Comparison of ENCODE assay signal across 23 cellular contexts in genomic region chr3:185721970-185722369, GRCh38.
"Had no signal": no experiment of that assay in that cellular context is flagged by ENCODE, and none has a peak within 500 bp of the region (broad histone marks: within the 10 kb centered on the region; RNA-seq: fewer than 3 reads in every experiment).

No MANE protein-coding gene starts in this region.

- H3K4me1 ChIP-seq: gastrocnemius medialis, parathyroid adenoma, prostate gland, right atrium auricular region, sigmoid colon, uterus had no signal

- H3K4me2 ChIP-seq: neural progenitor cell had no signal

- H3K36me3 ChIP-seq: gastrocnemius medialis, left lung, lower lobe of right lung, neural progenitor cell, prostate gland, right atrium auricular region, sigmoid colon, spleen, thoracic aorta, tibial nerve, upper lobe of right lung, uterus had no signal

- ATAC-seq: effector memory CD8-positive, alpha-beta T cell; gastrocnemius medialis; left cardiac atrium; left lung; lower lobe of right lung; natural killer cell; stimulated activated naive B cell treated with anti-CD40 and anti-IgM and Interleukin-4, amounts not matched to agents 10 μg/mL and 1 μg/mL and 100 μg/mL, for 72 hours; upper lobe of right lung had no signal

- H3K27ac Mint-ChIP-seq: effector memory CD8-positive, alpha-beta T cell; memory B cell; natural killer cell; neural progenitor cell; stimulated activated naive B cell treated with anti-CD40 and anti-IgM and Interleukin-4, amounts not matched to agents 10 μg/mL and 1 μg/mL and 100 μg/mL, for 72 hours; stimulated activated naive CD8-positive, alpha-beta T cell treated with anti-CD3 and anti-CD28 coated beads, Interleukin-15, Interleukin-2, amounts not matched to agents 100 ng/mL and 50 ng/mL, for 24 hours had no signal

- H3K9me3 ChIP-seq: gastrocnemius medialis, left lung, lower lobe of right lung, prostate gland, right atrium auricular region, sigmoid colon, spleen, thoracic aorta, tibial nerve, upper lobe of right lung, uterus had no signal

- H3K4me3 ChIP-seq: gastrocnemius medialis, left lung, lower lobe of right lung, neural progenitor cell, prostate gland, right atrium auricular region, sigmoid colon, spleen, thoracic aorta, tibial nerve, upper lobe of right lung, uterus had no signal

- DNase-seq: cortex of kidney; effector memory CD8-positive, alpha-beta T cell; gastrocnemius medialis; head of caudate nucleus; left cardiac atrium; left lung; lower lobe of right lung; natural killer cell; sigmoid colon; spleen; stimulated activated CD4-positive, alpha-beta T cell treated with anti-CD3 and anti-CD28 coated beads, Interleukin-2, amount 100 ng/mL, for 48 hours; stimulated activated naive B cell treated with anti-CD40 and anti-IgM and Interleukin-4, amounts not matched to agents 10 μg/mL and 1 μg/mL and 100 μg/mL, for 72 hours; upper lobe of right lung; uterus had no signal

- H3K27ac ChIP-seq: gastrocnemius medialis, left lung, lower lobe of right lung, neural progenitor cell, parathyroid adenoma, prostate gland, right atrium auricular region, sigmoid colon, spleen, thoracic aorta, upper lobe of right lung, uterus had no signal

- H3K9ac ChIP-seq: neural progenitor cell, parathyroid adenoma had no signal

- H3K36me3 Mint-ChIP-seq: memory B cell; natural killer cell; stimulated activated naive B cell treated with anti-CD40 and anti-IgM and Interleukin-4, amounts not matched to agents 10 μg/mL and 1 μg/mL and 100 μg/mL, for 72 hours had no signal

- H3K4me3 Mint-ChIP-seq: effector memory CD8-positive, alpha-beta T cell; memory B cell; natural killer cell; neural progenitor cell; stimulated activated naive B cell treated with anti-CD40 and anti-IgM and Interleukin-4, amounts not matched to agents 10 μg/mL and 1 μg/mL and 100 μg/mL, for 72 hours; stimulated activated naive CD8-positive, alpha-beta T cell treated with anti-CD3 and anti-CD28 coated beads, Interleukin-15, Interleukin-2, amounts not matched to agents 100 ng/mL and 50 ng/mL, for 24 hours had no signal

- H3K9me3 Mint-ChIP-seq: effector memory CD8-positive, alpha-beta T cell; memory B cell; natural killer cell; stimulated activated naive B cell treated with anti-CD40 and anti-IgM and Interleukin-4, amounts not matched to agents 10 μg/mL and 1 μg/mL and 100 μg/mL, for 72 hours; stimulated activated naive CD8-positive, alpha-beta T cell treated with anti-CD3 and anti-CD28 coated beads, Interleukin-15, Interleukin-2, amounts not matched to agents 100 ng/mL and 50 ng/mL, for 24 hours had no signal

- H2AFZ ChIP-seq: neural progenitor cell, parathyroid adenoma had no signal

- H3K27me3 ChIP-seq: gastrocnemius medialis, left lung, neural progenitor cell, right atrium auricular region, sigmoid colon, spleen, tibial nerve, upper lobe of right lung, uterus had no signal

- H3K4me1 Mint-ChIP-seq: memory B cell; stimulated activated naive B cell treated with anti-CD40 and anti-IgM and Interleukin-4, amounts not matched to agents 10 μg/mL and 1 μg/mL and 100 μg/mL, for 72 hours had no signal

- H3K27me3 Mint-ChIP-seq: stimulated activated naive B cell treated with anti-CD40 and anti-IgM and Interleukin-4, amounts not matched to agents 10 μg/mL and 1 μg/mL and 100 μg/mL, for 72 hours had no signal

- FAIRE-seq: endometrium had no signal
